19 cellular contexts compared by ENCODE assay signal in genomic region chr10:67926956-67927355, GRCh38.
"Had no signal": no experiment of that assay in that cellular context is flagged by ENCODE, and none has a peak within 500 bp of the region (broad histone marks: within the 10 kb centered on the region; RNA-seq: fewer than 3 reads in every experiment).

No MANE protein-coding gene starts in this region.

- H3K4me1 ChIP-seq: neural progenitor cell, psoas muscle, suprapubic skin, transverse colon, uterus had no signal

- H3K4me1 Mint-ChIP-seq: activated naive CD4-positive, alpha-beta T cell treated with anti-CD3 and anti-CD28 coated beads, Interleukin-2, amount 50 U/mL, for 24 hours; central memory CD8-positive, alpha-beta T cell; naive thymus-derived CD4-positive, alpha-beta T cell; neural progenitor cell; stimulated activated naive CD8-positive, alpha-beta T cell treated with anti-CD3 and anti-CD28 coated beads, Interleukin-15, amount 100 ng/mL, for 72 hours had no signal

- H3K9ac ChIP-seq: neural progenitor cell had no signal

- H3K27me3 ChIP-seq: neural progenitor cell, suprapubic skin, transverse colon, uterus had no signal

- H3K36me3 ChIP-seq: neural progenitor cell, uterus had no signal

- H3K27ac ChIP-seq: neural progenitor cell, psoas muscle, skin epidermis, suprapubic skin, transverse colon, uterus had no signal

- H3K27ac Mint-ChIP-seq: activated naive CD4-positive, alpha-beta T cell treated with anti-CD3 and anti-CD28 coated beads, Interleukin-2, amount 50 U/mL, for 24 hours; neural progenitor cell; T-helper 2 cell treated with Interferon-gamma antibody and Interleukin-4, amounts not matched to agents 5 μg/mL and 100 μg/mL, for 36 hours had no signal

- H3K4me3 ChIP-seq: neural progenitor cell, psoas muscle, skin epidermis, suprapubic skin, transverse colon, uterus had no signal

- H3K4me3 Mint-ChIP-seq: activated CD8-positive, alpha-beta T cell treated with anti-CD3 and anti-CD28 coated beads for 36 hours; activated naive CD4-positive, alpha-beta T cell treated with anti-CD3 and anti-CD28 coated beads, Interleukin-2, amount 50 U/mL, for 24 hours; central memory CD8-positive, alpha-beta T cell; immature natural killer cell; naive thymus-derived CD4-positive, alpha-beta T cell; neural progenitor cell; stimulated activated naive CD8-positive, alpha-beta T cell treated with anti-CD3 and anti-CD28 coated beads, Interleukin-15, amount 100 ng/mL, for 72 hours; T-helper 2 cell treated with Interferon-gamma antibody and Interleukin-4, amounts not matched to agents 5 μg/mL and 100 μg/mL, for 36 hours had no signal

- ATAC-seq: activated CD8-positive, alpha-beta T cell treated with anti-CD3 and anti-CD28 coated beads for 36 hours; naive thymus-derived CD4-positive, alpha-beta T cell; psoas muscle; right cardiac atrium; stimulated activated naive CD8-positive, alpha-beta T cell treated with anti-CD3 and anti-CD28 coated beads, Interleukin-15, amount 100 ng/mL, for 72 hours had no signal

- DNase-seq: activated CD4-positive, alpha-beta T cell treated with anti-CD3 and anti-CD28 coated beads for 4 hours; activated CD8-positive, alpha-beta T cell treated with anti-CD3 and anti-CD28 coated beads for 36 hours; activated effector memory CD4-positive, alpha-beta T cell treated with anti-CD3 and anti-CD28 coated beads, Interleukin-2, amount 50 U/mL, for 16 hours; activated T-cell treated with anti-CD3 and anti-CD28 coated beads, Interleukin-2, amount 50 U/mL, for 48 hours; cortex of kidney; immature natural killer cell; mesenchymal stem cell; naive thymus-derived CD4-positive, alpha-beta T cell; psoas muscle; right cardiac atrium; stimulated activated naive CD8-positive, alpha-beta T cell treated with anti-CD3 and anti-CD28 coated beads, Interleukin-15, amount 100 ng/mL, for 72 hours; transverse colon; uterus had no signal

- H3K9me3 ChIP-seq: psoas muscle, suprapubic skin, transverse colon, uterus had no signal

- H3K9me3 Mint-ChIP-seq: activated CD8-positive, alpha-beta T cell treated with anti-CD3 and anti-CD28 coated beads for 36 hours; activated naive CD4-positive, alpha-beta T cell treated with anti-CD3 and anti-CD28 coated beads, Interleukin-2, amount 50 U/mL, for 24 hours; central memory CD8-positive, alpha-beta T cell; immature natural killer cell; naive thymus-derived CD4-positive, alpha-beta T cell; neural progenitor cell; stimulated activated naive CD8-positive, alpha-beta T cell treated with anti-CD3 and anti-CD28 coated beads, Interleukin-15, amount 100 ng/mL, for 72 hours; T-helper 2 cell treated with Interferon-gamma antibody and Interleukin-4, amounts not matched to agents 5 μg/mL and 100 μg/mL, for 36 hours had no signal

- H3K27me3 Mint-ChIP-seq: activated CD8-positive, alpha-beta T cell treated with anti-CD3 and anti-CD28 coated beads for 36 hours; activated naive CD4-positive, alpha-beta T cell treated with anti-CD3 and anti-CD28 coated beads, Interleukin-2, amount 50 U/mL, for 24 hours; central memory CD8-positive, alpha-beta T cell; naive thymus-derived CD4-positive, alpha-beta T cell; stimulated activated naive CD8-positive, alpha-beta T cell treated with anti-CD3 and anti-CD28 coated beads, Interleukin-15, amount 100 ng/mL, for 72 hours had no signal
